ENCODE assay signal across 1 cellular context in the genomic region with DNA sequence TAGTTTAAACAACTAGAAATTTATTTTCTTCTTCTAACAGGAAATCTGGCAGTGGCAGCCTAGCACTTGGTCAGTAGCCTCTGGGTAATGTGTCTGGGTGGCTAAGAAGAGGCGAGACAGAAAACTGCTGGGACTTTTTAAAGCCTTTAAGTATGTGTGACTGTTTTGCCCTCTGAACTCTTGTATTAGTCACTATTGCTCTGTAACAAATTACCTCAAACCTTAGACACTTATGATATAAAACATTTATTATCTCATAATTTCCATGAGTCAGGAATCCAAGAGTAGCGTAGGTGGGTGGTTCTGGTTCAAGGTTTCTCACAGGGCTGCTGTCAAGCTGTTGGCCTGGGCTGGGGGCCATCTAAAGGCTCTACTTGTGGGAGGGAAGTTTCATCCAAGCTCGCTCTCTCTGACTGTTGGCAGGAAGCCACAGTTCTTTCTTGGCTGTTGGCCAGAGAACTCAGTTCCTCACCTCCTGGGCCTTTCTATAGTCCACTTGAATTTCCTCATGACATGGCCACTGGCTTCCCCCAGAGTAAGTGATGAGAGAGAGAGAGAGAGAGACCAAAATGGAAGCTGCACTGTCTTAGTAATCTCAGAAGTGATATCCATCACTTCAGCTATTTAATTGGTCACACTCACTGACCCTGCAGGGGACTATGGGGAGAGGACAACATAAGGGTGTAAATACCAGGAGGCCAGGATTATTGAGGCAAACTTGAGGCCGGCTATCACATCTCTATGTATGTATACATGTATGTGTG.
TF ChIP-seq lines count a peak whose summit lies in the region.

No MANE protein-coding gene starts in this region.

TF ChIP-seq in SK-N-SH, 30 proteins besides CTCF, POLR2A, EP300 and RAD21 (continued from another document):
- peak; percentile 12; the same call in 1 of the 2 replicates for TF ChIP-seq POLR2AphosphoS5 (IDR thresholded peaks at IDR 0.05; ENCODE audit: low read depth, low read length)
- TF ChIP-seq, protein P1, sequence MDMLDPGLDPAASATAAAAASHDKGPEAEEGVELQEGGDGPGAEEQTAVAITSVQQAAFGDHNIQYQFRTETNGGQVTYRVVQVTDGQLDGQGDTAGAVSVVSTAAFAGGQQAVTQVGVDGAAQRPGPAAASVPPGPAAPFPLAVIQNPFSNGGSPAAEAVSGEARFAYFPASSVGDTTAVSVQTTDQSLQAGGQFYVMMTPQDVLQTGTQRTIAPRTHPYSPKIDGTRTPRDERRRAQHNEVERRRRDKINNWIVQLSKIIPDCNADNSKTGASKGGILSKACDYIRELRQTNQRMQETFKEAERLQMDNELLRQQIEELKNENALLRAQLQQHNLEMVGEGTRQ (IDR thresholded peaks at IDR 0.05; ENCODE audit: borderline replicate concordance, low read depth, low read length): no peak
- TF ChIP-seq NFIC (IDR thresholded peaks at IDR 0.05; ENCODE audit: borderline replicate concordance): peak; percentile 97
- TF ChIP-seq TCF12 (IDR thresholded peaks at IDR 0.05): peak; percentile 86; the same call in 1 of the 2 replicates
- no peak for TF ChIP-seq RFX5 (IDR thresholded peaks at IDR 0.05; ENCODE audit: low read length)
- peak; percentile 72 for TF ChIP-seq PBX3 (IDR thresholded peaks at IDR 0.05)
- TF ChIP-seq, protein P2, sequence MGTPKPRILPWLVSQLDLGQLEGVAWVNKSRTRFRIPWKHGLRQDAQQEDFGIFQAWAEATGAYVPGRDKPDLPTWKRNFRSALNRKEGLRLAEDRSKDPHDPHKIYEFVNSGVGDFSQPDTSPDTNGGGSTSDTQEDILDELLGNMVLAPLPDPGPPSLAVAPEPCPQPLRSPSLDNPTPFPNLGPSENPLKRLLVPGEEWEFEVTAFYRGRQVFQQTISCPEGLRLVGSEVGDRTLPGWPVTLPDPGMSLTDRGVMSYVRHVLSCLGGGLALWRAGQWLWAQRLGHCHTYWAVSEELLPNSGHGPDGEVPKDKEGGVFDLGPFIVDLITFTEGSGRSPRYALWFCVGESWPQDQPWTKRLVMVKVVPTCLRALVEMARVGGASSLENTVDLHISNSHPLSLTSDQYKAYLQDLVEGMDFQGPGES (IDR thresholded peaks at IDR 0.05; ENCODE audit: low read depth, low read length): no peak
- peak; percentile 43; the same call in 1 of the 2 replicates for TF ChIP-seq TEAD4 (IDR thresholded peaks at IDR 0.05; ENCODE audit: borderline replicate concordance, insufficient read depth)
- TF ChIP-seq RXRA (IDR thresholded peaks at IDR 0.05; ENCODE audit: borderline replicate concordance, low read depth): peak; percentile 77; the same call in 1 of the 2 replicates
- TF ChIP-seq FOSL2 (IDR thresholded peaks at IDR 0.05; ENCODE audit: borderline replicate concordance, low read depth): peak; percentile 87
- 0 out of 2 replicates have a peak, but pooled peaks have one; percentile 72 for TF ChIP-seq SIN3A (IDR thresholded peaks at IDR 0.05; ENCODE audit: borderline replicate concordance, low read depth, low read length)
- TF ChIP-seq FOXJ3 (CRISPR knock-in tag; IDR thresholded peaks at IDR 0.05): no peak
- TF ChIP-seq YY1 (IDR thresholded peaks at IDR 0.05; ENCODE audit: low read depth): peak; percentile 75; the same call in 1 of the 2 replicates
- peak; percentile 51; the same call in 1 of the 2 replicates for TF ChIP-seq MEF2A (IDR thresholded peaks at IDR 0.05; ENCODE audit: borderline replicate concordance, low read depth)
